In the genomic region with DNA sequence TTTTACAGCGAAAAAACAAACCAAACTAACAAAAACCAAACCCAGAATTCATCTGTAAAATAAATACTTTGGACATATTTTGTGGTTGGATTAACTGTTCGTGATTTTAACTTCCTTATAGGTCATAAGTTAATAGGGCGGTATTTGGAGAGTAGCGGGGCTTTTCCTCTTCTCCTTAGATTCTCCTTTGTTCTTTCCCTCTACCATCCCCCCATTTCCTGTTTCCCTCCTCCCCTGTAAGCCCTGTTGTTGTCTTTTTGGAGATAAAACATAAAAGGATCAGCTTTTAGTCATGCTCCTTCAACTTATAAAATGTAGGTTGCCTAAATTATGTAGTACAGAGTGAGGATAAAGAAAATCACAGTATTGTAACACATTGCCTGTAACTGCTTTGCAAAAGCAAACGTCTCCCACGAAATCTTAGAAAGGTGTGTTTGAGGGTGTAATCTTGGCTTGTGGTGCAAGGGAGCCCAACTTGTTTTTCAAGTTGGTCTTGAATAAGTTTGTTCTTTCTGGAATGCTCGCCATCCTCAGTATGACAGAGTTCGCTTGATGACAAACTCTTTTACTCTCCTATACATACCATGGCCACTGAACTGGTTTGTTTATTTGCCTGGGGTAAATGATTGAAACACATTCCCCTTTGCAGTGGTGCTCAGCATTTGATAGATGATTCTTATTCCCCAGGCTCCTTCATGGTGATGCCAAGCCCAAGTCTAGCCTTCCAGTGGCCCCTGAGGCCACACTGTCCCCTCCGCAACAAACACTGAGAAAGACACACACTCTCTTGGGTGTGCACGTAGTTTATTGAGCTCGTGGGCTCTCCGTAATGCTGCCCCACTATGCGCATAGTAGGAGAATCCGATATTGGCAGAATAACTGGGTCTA, we compare ENCODE assay signal across 9 cellular contexts. TPM values are rescaled to one million over a fixed set of nuclear protein-coding genes. Genes with fewer than 3 reads are reported as not detected.
DNase-seq lines count a peak whose midpoint lies in the region; ATAC-seq and TF ChIP-seq lines count a peak whose summit lies in the region.
"Had no signal": no experiment of that assay in that cellular context is flagged by ENCODE, and none has a peak within 500 bp of the region (broad histone marks: within the 10 kb centered on the region; RNA-seq: fewer than 3 reads in every experiment).

No MANE protein-coding gene starts in this region.

- DNase-seq in SIG-M5 treated with dmso at 0.1 percent for 504 hours (lab: John Stamatoyannopoulos, UW; ENCODE audit: unreplicated experiment), result peak; percentile 59
- DNase-seq in SIG-M5 (lab: John Stamatoyannopoulos, UW), result no peak
- peak; percentile 48 for DNase-seq in astrocyte of the hippocampus (ENCODE audit: low read depth, low spot score)
- peak; percentile 86 for DNase-seq in kidney glomerular epithelial cell (lab: John Stamatoyannopoulos, UW)
- DNase-seq in upper lobe of left lung, result peak in 1 of 2 donors; percentile 45
- no peak for DNase-seq in GM03348 (ENCODE audit: low spot score)
- no peak for DNase-seq in NCI-H82 treated with DMSO at 0.1 percent for 48 hours (lab: John Stamatoyannopoulos, UW; ENCODE audit: unreplicated experiment)
- DNase-seq: hippocampal formation had no signal

- TF ChIP-seq POLR2A in upper lobe of left lung (IDR thresholded peaks at IDR 0.05), result no peak

- no peak for TF ChIP-seq CTCF in upper lobe of left lung (IDR thresholded peaks at IDR 0.05)

- H3K4me1 ChIP-seq in upper lobe of left lung, result peaks cover 29 to 45% (median 34%) of the 10 kb centered on the region in 4 donors

- peak overlapping the region; percentile 59 to 75 (median 62) for H3K27ac ChIP-seq in upper lobe of left lung

- no peaks in the 10 kb centered on the region for H3K36me3 ChIP-seq in upper lobe of left lung

- TF ChIP-seq EP300 in upper lobe of left lung (IDR thresholded peaks at IDR 0.05), result no peak

- ATAC-seq in upper lobe of left lung (ENCODE audit: low FRiP score in 2 of 2), result peak; percentile 32 to 80
- no peak for ATAC-seq in HG03135 (IDR thresholded peaks at IDR 0.05; ENCODE audit: unreplicated experiment)

- no peaks in the 10 kb centered on the region for H3K9me3 ChIP-seq in upper lobe of left lung

- 51 to 53% methylated on average over 14 of the region's 14 CpGs for WGBS in upper lobe of left lung, 2 donors

- H3K4me3 ChIP-seq in upper lobe of left lung, result no peak overlapping the region

- H3K27me3 ChIP-seq in upper lobe of left lung, result no peaks in the 10 kb centered on the region

RNA-seq across cellular contexts. Expression of a gene that starts 49.4 kb away (rescaled TPM):
- 100 to 1,000 TPM in 2 of 6 donors, 10 to 100 TPM in 4; 53.5 to 141 (median 80.2) TPM for total RNA-seq in upper lobe of left lung

Comparison
In these comparisons a context has a peak if more than half of its experiments do, and no peak if none do; other contexts are left out.
1. DNase-seq: peak in SIG-M5 treated with dmso at 0.1 percent for 504 hours (single experiment), astrocyte of the hippocampus (single experiment) and kidney glomerular epithelial cell (single experiment); none in SIG-M5 (single experiment), GM03348 (single experiment) and NCI-H82 treated with DMSO at 0.1 percent for 48 hours (single experiment).